In the genomic region with DNA sequence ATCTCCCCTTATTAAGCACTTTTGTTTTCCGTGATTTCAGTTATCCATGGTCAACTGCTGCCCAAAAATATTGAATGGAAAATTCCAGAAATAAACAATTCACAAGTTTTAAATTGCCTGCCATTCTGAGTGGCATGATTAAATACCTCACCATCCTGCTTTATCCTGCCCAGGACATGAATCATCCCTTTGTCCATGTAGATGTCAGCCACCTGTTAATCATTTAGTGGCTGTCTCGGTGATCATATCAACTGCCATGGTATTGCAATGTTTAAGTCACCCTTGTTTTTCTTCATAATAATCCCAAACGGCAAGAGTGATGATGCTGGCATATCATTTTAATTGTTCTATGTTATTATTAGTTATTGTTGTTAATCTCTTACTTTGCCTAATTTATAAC, we compare ENCODE assay signal across 18 cellular contexts.
A peak's percentile ranks its signal among the peaks of the same experiment; 100 is the strongest.
DNase-seq lines count a peak whose midpoint lies in the region; ATAC-seq and TF ChIP-seq lines count a peak whose summit lies in the region.
"Had no signal": no experiment of that assay in that cellular context is flagged by ENCODE, and none has a peak within 500 bp of the region (broad histone marks: within the 10 kb centered on the region; RNA-seq: fewer than 3 reads in every experiment).

No MANE protein-coding gene starts in this region.

- no peak for TF ChIP-seq POLR2A in breast epithelium (IDR thresholded peaks at IDR 0.05)

- no peak overlapping the region for H3K4me3 Mint-ChIP-seq in MCF 10A (ENCODE audit: unreplicated experiment)
- H3K4me3 Mint-ChIP-seq: CD4-positive, CD25-positive, alpha-beta regulatory T cell had no signal

- ATAC-seq in GM18520 (IDR thresholded peaks at IDR 0.05; ENCODE audit: unreplicated experiment), result no peak
- ATAC-seq: HepG2 had no signal

- intact Hi-C loops in MCF 10A (cut with micrococcal nuclease), result no loop called here
- intact Hi-C loops in breast epithelium (cut with DNase I; ENCODE audit: low total_unique reads), result no loop called here

- TF ChIP-seq CTCF in MCF 10A (IDR thresholded peaks at IDR 0.05; ENCODE audit: unreplicated experiment), result no peak
- no peak for TF ChIP-seq CTCF in breast epithelium (IDR thresholded peaks at IDR 0.05)
- no peak for TF ChIP-seq CTCF in kidney epithelial cell (IDR thresholded peaks at IDR 0.05; ENCODE audit: insufficient read depth, low read length, poor library complexity, severe bottlenecking)

- H3K36me3 Mint-ChIP-seq in MCF 10A (ENCODE audit: insufficient read depth, unreplicated experiment), result no peaks in the 10 kb centered on the region
- H3K36me3 Mint-ChIP-seq: CD4-positive, CD25-positive, alpha-beta regulatory T cell had no signal

- no peak overlapping the region for H3K27ac Mint-ChIP-seq in MCF 10A (ENCODE audit: low read depth, unreplicated experiment)
- H3K27ac Mint-ChIP-seq: CD4-positive, CD25-positive, alpha-beta regulatory T cell had no signal

- H3K27me3 Mint-ChIP-seq in MCF 10A (ENCODE audit: insufficient read depth, unreplicated experiment), result peaks cover 29% of the 10 kb centered on the region
- H3K27me3 Mint-ChIP-seq: CD4-positive, CD25-positive, alpha-beta regulatory T cell had no signal

- H3K9me3 Mint-ChIP-seq in MCF 10A (ENCODE audit: unreplicated experiment), result no peaks in the 10 kb centered on the region

- peak; percentile 8 for DNase-seq in MCF 10A (ENCODE audit: unreplicated experiment)
- DNase-seq in breast epithelium (ENCODE audit: low spot score in 2 of 2), result no peak
- DNase-seq in SW480 (ENCODE audit: low spot score), result peak; percentile 44
- peak; percentile 37 for DNase-seq in kidney epithelial cell (ENCODE audit: low read depth)
- DNase-seq in NCI-H510A (lab: John Stamatoyannopoulos, UW), result no peak
- no peak for DNase-seq in dermis blood vessel endothelial cell
- no peak for DNase-seq in GM19238 (ENCODE audit: insufficient read length, low spot score)
- DNase-seq: AML-193; CD4-positive, CD25-positive, alpha-beta regulatory T cell; DND-41; GF-D8; GOT3; NCI-H1930; NCI-H510A treated with DMSO at 0.1 percent for 48 hours had no signal

- POLR2A ChIA-PET in MCF 10A (lab: Yijun Ruan, JAX), result no interaction called here

- no peaks in the 10 kb centered on the region for H3K4me1 ChIP-seq in breast epithelium

- H3K36me3 ChIP-seq in breast epithelium (no peaks in the 10 kb centered on the region), kidney epithelial cell (ENCODE audit: control insufficient read depth, insufficient read depth, low read length) (no peaks in the 10 kb centered on the region)

- no peaks in the 10 kb centered on the region for H3K9me3 ChIP-seq in breast epithelium

- no TSS peak for BruUV-seq in MCF 10A (replicated peaks; lab: Mats Ljungman, UMichigan)

- no peak overlapping the region for H3K27ac ChIP-seq in breast epithelium
- H3K27ac ChIP-seq: KMS-11, SK-N-MC had no signal

- H3K4me3 ChIP-seq in breast epithelium, result no peak overlapping the region
- H3K4me3 ChIP-seq in kidney epithelial cell (ENCODE audit: low read depth, low read length), result no peak overlapping the region
- H3K4me3 ChIP-seq: SK-N-MC had no signal

- no peaks in the 10 kb centered on the region for H3K4me1 Mint-ChIP-seq in MCF 10A (ENCODE audit: insufficient read depth, unreplicated experiment)
- H3K4me1 Mint-ChIP-seq: CD4-positive, CD25-positive, alpha-beta regulatory T cell had no signal

- CTCF ChIA-PET in MCF 10A (lab: Yijun Ruan, JAX), result interaction anchor here (0.7 kb wide), 1 partner anchor 10 kb away, joined by 3 read pairs; no protein-coding TSS in a partner anchor

- H3K27me3 ChIP-seq in breast epithelium (peaks cover 0 to 36% of the 10 kb centered on the region in 2 donors), kidney epithelial cell (ENCODE audit: control insufficient read depth, insufficient read depth, low read length) (no peaks in the 10 kb centered on the region)

Comparison
In these comparisons a context has a peak if more than half of its experiments do, and no peak if none do; other contexts are left out.
1. DNase-seq: peak in MCF 10A (single experiment), SW480 (single experiment) and kidney epithelial cell (single experiment); none in breast epithelium (0 of 2), NCI-H510A (single experiment), dermis blood vessel endothelial cell (single experiment) and GM19238 (single experiment).